ENCODE assay signal across 22 cellular contexts in genomic region chrX:68627986-68628385, GRCh38. TPM values are rescaled to one million over a fixed set of nuclear protein-coding genes. Genes with fewer than 3 reads are reported as not detected.
DNase-seq lines count a peak whose midpoint lies in the region; ATAC-seq, FAIRE-seq and TF ChIP-seq lines count a peak whose summit lies in the region.
"Had no signal": no experiment of that assay in that cellular context is flagged by ENCODE, and none has a peak within 500 bp of the region (broad histone marks: within the 10 kb centered on the region; RNA-seq: fewer than 3 reads in every experiment).

No MANE protein-coding gene starts in this region.

- BruUV-seq in HepG2 (replicated peaks; lab: Mats Ljungman, UMichigan) = no TSS peak
- BruUV-seq in endothelial cell of umbilical vein (replicated peaks; lab: Mats Ljungman, UMichigan) = no TSS peak

- no peaks in the 10 kb centered on the region for H3K4me1 Mint-ChIP-seq in astrocyte (ENCODE audit: low read depth, unreplicated experiment)
- H3K4me1 Mint-ChIP-seq in T-cell = no peaks in the 10 kb centered on the region
- H3K4me1 Mint-ChIP-seq: B cell had no signal

- no peaks in the 10 kb centered on the region for H3K27me3 ChIP-seq in HepG2 (ENCODE audit: control insufficient read depth in 1 of 2, insufficient read depth in 2 of 2, low read length in 2 of 2)
- no peaks in the 10 kb centered on the region for H3K27me3 ChIP-seq in right lobe of liver
- no peaks in the 10 kb centered on the region for H3K27me3 ChIP-seq in astrocyte (ENCODE audit: insufficient read depth, low read length)
- peaks cover 0 to 3% of the 10 kb centered on the region in 2 experiments for H3K27me3 ChIP-seq in endothelial cell of umbilical vein (ENCODE audit: control insufficient read depth in 2 of 2, insufficient read depth in 2 of 2, low read length in 2 of 2)

- ATAC-seq in HepG2 = no peak
- no peak for ATAC-seq in right lobe of liver
- no peak for ATAC-seq in T-cell (replicated peaks in 1 of 4)
- ATAC-seq: A549; CD8-positive, alpha-beta T cell had no signal

- TF ChIP-seq POLR2A in HepG2 (IDR thresholded peaks at IDR 0.05; ENCODE audit: insufficient read depth in 1 of 2, low read depth in 2 of 2, low read length in 2 of 2) (no peak), right lobe of liver (IDR thresholded peaks at IDR 0.05) (no peak), endothelial cell of umbilical vein (IDR thresholded peaks at IDR 0.05; ENCODE audit: low read depth, low read length) (no peak)

- H3K79me2 ChIP-seq in HepG2 (ENCODE audit: insufficient read depth, low read length) (no peaks in the 10 kb centered on the region), astrocyte (ENCODE audit: insufficient read depth, low read length) (no peaks in the 10 kb centered on the region), endothelial cell of umbilical vein (ENCODE audit: control insufficient read depth, insufficient read depth, low read length) (no peaks in the 10 kb centered on the region)

- in situ Hi-C loops in HepG2 (cut with HindIII; ENCODE audit: extremely low pct_ligation_motif_present, low pct_unique_long_range_greater_than_20kb) = no loop called here

- no peaks in the 10 kb centered on the region for H3K4me1 ChIP-seq in HepG2 (ENCODE audit: insufficient read depth, low read length)
- no peaks in the 10 kb centered on the region for H3K4me1 ChIP-seq in right lobe of liver
- H3K4me1 ChIP-seq in astrocyte (ENCODE audit: insufficient read depth, low read length) = no peaks in the 10 kb centered on the region
- H3K4me1 ChIP-seq in endothelial cell of umbilical vein (ENCODE audit: control insufficient read depth, extremely low read depth, insufficient read depth, low read length) = no peaks in the 10 kb centered on the region
- H3K4me1 ChIP-seq: A549; BLaER1 treated with 17β-estradiol and CSF1 and Interleukin-3, amounts not matched to agents 10 nM and 100 nM; Caco-2 had no signal

- FAIRE-seq in HepG2 (lab: Jason Lieb, UNC) = no peak
- peak; percentile 56 for FAIRE-seq in astrocyte (lab: Jason Lieb, UNC)
- FAIRE-seq in endothelial cell of umbilical vein (lab: Jason Lieb, UNC) = peak; percentile 37
- FAIRE-seq: D721Med, G401.6, GM12891, GM19239 had no signal

- POLR2A ChIA-PET in HepG2 (lab: Yijun Ruan, JAX) (no interaction called here), endothelial cell of umbilical vein (lab: Charles Lee) (no interaction called here), T-cell (lab: Charles Lee) (no interaction called here)

- H2AFZ ChIP-seq in HepG2 (ENCODE audit: low read length) (no peak overlapping the region), astrocyte (ENCODE audit: low read depth, low read length) (no peak overlapping the region), endothelial cell of umbilical vein (ENCODE audit: low read depth, low read length) (no peak overlapping the region)

- intact Hi-C loops in HepG2 (cut with micrococcal nuclease; ENCODE audit: unreplicated experiment) = no loop called here
- intact Hi-C loops in right lobe of liver (cut with DNase I) = no loop called here
- intact Hi-C loops in endothelial cell of umbilical vein (cut with micrococcal nuclease) = no loop called here

- H3K36me3 ChIP-seq in HepG2 (replicated peaks in 1 of 2; ENCODE audit: control insufficient read depth in 1 of 2, insufficient read depth in 2 of 2, low read length in 2 of 2) (no peaks in the 10 kb centered on the region), right lobe of liver (no peaks in the 10 kb centered on the region), astrocyte (ENCODE audit: insufficient read depth, low read length) (no peaks in the 10 kb centered on the region), endothelial cell of umbilical vein (ENCODE audit: control insufficient read depth in 2 of 2, extremely low read depth in 1 of 2, insufficient read depth in 2 of 2, low read length in 2 of 2) (no peaks in the 10 kb centered on the region)
- H3K36me3 ChIP-seq: BLaER1 treated with 17β-estradiol and CSF1 and Interleukin-3, amounts not matched to agents 10 nM and 100 nM had no signal

- CTCF ChIA-PET in HepG2 (lab: Yijun Ruan, JAX; ENCODE audit: low intra/inter-chr PET ratio, low total read pairs) (no interaction called here), endothelial cell of umbilical vein (lab: Charles Lee) (interaction anchor here (1.1 kb wide), 1 partner anchor 82 kb away, joined by 3 read pairs; no protein-coding TSS in a partner anchor), T-cell (lab: Charles Lee) (no interaction called here)

- no peak overlapping the region for H3K4me3 ChIP-seq in HepG2 (replicated peaks in 1 of 3; ENCODE audit: insufficient read depth in 1 of 3, low read depth in 2 of 3, low read length in 3 of 3)
- H3K4me3 ChIP-seq in right lobe of liver = no peak overlapping the region
- H3K4me3 ChIP-seq in astrocyte (ENCODE audit: insufficient read depth, low read depth, low read length) = no peak overlapping the region
- H3K4me3 ChIP-seq in endothelial cell of umbilical vein (replicated peaks in 1 of 3; ENCODE audit: insufficient read depth in 1 of 3, low read depth in 1 of 3, low read length in 3 of 3) = no peak overlapping the region
- H3K4me3 ChIP-seq: A549; BLaER1 treated with 17β-estradiol and CSF1 and Interleukin-3, amounts not matched to agents 10 nM and 100 nM had no signal

- H3K4me2 ChIP-seq in HepG2 (ENCODE audit: low read depth, low read length) = no peak overlapping the region
- H3K4me2 ChIP-seq in astrocyte (ENCODE audit: low read length) = no peak overlapping the region
- no peak overlapping the region for H3K4me2 ChIP-seq in endothelial cell of umbilical vein (ENCODE audit: insufficient read depth, low read length)
- H3K4me2 ChIP-seq: A549; BLaER1 treated with 17β-estradiol and CSF1 and Interleukin-3, amounts not matched to agents 10 nM and 100 nM had no signal

- H3K4me3 Mint-ChIP-seq in astrocyte (ENCODE audit: unreplicated experiment) = no peak overlapping the region
- H3K4me3 Mint-ChIP-seq in T-cell = no peak overlapping the region
- H3K4me3 Mint-ChIP-seq: B cell; CD4-positive, alpha-beta T cell; CD8-positive, alpha-beta T cell had no signal

- dilution Hi-C loops in endothelial cell of umbilical vein (cut with MboI; ENCODE audit: extremely low pct_ligation_motif_present, low sequenced_read_pairs) = no loop called here

- H3K9me3 ChIP-seq in HepG2 (ENCODE audit: low read length) (no peaks in the 10 kb centered on the region), right lobe of liver (no peaks in the 10 kb centered on the region), astrocyte (ENCODE audit: insufficient read depth, low read depth, low read length) (no peaks in the 10 kb centered on the region), endothelial cell of umbilical vein (replicated peaks; ENCODE audit: control insufficient read depth, insufficient read depth, low read length) (no peaks in the 10 kb centered on the region)
- H3K9me3 ChIP-seq: A549, Caco-2 had no signal

- H3K36me3 Mint-ChIP-seq in astrocyte (ENCODE audit: low read depth, unreplicated experiment) (no peaks in the 10 kb centered on the region), T-cell (no peaks in the 10 kb centered on the region)
- H3K36me3 Mint-ChIP-seq: CD8-positive, alpha-beta T cell had no signal

- TF ChIP-seq CTCF in HepG2 (CRISPR knock-in tag; IDR thresholded peaks at IDR 0.05) = no peak
- no peak for TF ChIP-seq CTCF in right lobe of liver (IDR thresholded peaks at IDR 0.05)
- TF ChIP-seq CTCF in astrocyte (IDR thresholded peaks at IDR 0.05; ENCODE audit: insufficient read depth, low read depth, low read length) = no peak
- TF ChIP-seq CTCF in endothelial cell of umbilical vein (IDR thresholded peaks at IDR 0.05; ENCODE audit: extremely low read depth in 1 of 2, insufficient read depth in 1 of 2, low read depth in 1 of 2, low read length in 2 of 2) = no peak

- TF ChIP-seq RAD21 in HepG2 (CRISPR knock-in tag; IDR thresholded peaks at IDR 0.05) = no peak

- H3K27ac ChIP-seq in HepG2 (ENCODE audit: extremely low read length, insufficient read depth, low read length) = no peak overlapping the region
- H3K27ac ChIP-seq in right lobe of liver = no peak overlapping the region
- H3K27ac ChIP-seq in astrocyte (ENCODE audit: low read depth, low read length) = no peak overlapping the region
- H3K27ac ChIP-seq in endothelial cell of umbilical vein (ENCODE audit: insufficient read depth, low read depth, low read length) = no peak overlapping the region
- H3K27ac ChIP-seq: 22Rv1; A549; BLaER1 treated with 17β-estradiol and CSF1 and Interleukin-3, amounts not matched to agents 10 nM and 100 nM; C4-2B had no signal

- no peak overlapping the region for H3K9ac ChIP-seq in HepG2 (ENCODE audit: insufficient read depth, low read depth, low read length)
- H3K9ac ChIP-seq in astrocyte (ENCODE audit: low read length) = no peak overlapping the region
- no peak overlapping the region for H3K9ac ChIP-seq in endothelial cell of umbilical vein (replicated peaks; ENCODE audit: extremely low read depth, insufficient read depth, low read length)
- H3K9ac ChIP-seq: BLaER1 treated with 17β-estradiol and CSF1 and Interleukin-3, amounts not matched to agents 10 nM and 100 nM had no signal

- no peaks in the 10 kb centered on the region for H3K9me3 Mint-ChIP-seq in astrocyte (ENCODE audit: unreplicated experiment)
- H3K9me3 Mint-ChIP-seq in T-cell = no peaks in the 10 kb centered on the region
- H3K9me3 Mint-ChIP-seq: CD4-positive, alpha-beta T cell; CD8-positive, alpha-beta T cell had no signal

- H3K9me1 ChIP-seq in endothelial cell of umbilical vein (replicated peaks; ENCODE audit: control insufficient read depth, extremely low read depth, insufficient read depth, low read length) = no peaks in the 10 kb centered on the region

- DNase-seq in HepG2 (ENCODE audit: low spot score) (no peak), right lobe of liver (no peak), astrocyte (ENCODE audit: low read depth) (no peak), endothelial cell of umbilical vein (ENCODE audit: low read depth, low spot score) (no peak), T-cell (no peak), NOMO-1 treated with dmso at 0.1 percent for 144 hours (lab: John Stamatoyannopoulos, UW; ENCODE audit: unreplicated experiment) (no peak)
- DNase-seq: AML-193; Caco-2; Calu3; CD4-positive, alpha-beta T cell; CD8-positive, alpha-beta T cell; DMS79 treated with DMSO at 0.1 percent for 48 hours; GF-D8 had no signal

- TF ChIP-seq EP300 in HepG2 (IDR thresholded peaks at IDR 0.05; ENCODE audit: low read depth in 2 of 2, low read length in 2 of 2) (no peak), HepG2 (CRISPR knock-in tag; IDR thresholded peaks at IDR 0.05; ENCODE audit: borderline replicate concordance) (no peak)

- 31% methylated on average over 3 of the region's 5 CpGs for WGBS in HepG2 (ENCODE audit: low lambda C conversion rate)
- WGBS in right lobe of liver (ENCODE audit: insufficient coverage, low coverage, low lambda C conversion rate, missing lambda C conversion rate) = 66% methylated on average over 5 of the region's 5 CpGs

- peaks cover 5% of the 10 kb centered on the region for H3K27me3 Mint-ChIP-seq in astrocyte (ENCODE audit: low read depth, unreplicated experiment)
- peaks cover 0 to 33% of the 10 kb centered on the region in 2 donors for H3K27me3 Mint-ChIP-seq in T-cell

- H3K27ac Mint-ChIP-seq in astrocyte (ENCODE audit: unreplicated experiment) (no peak overlapping the region), T-cell (no peak overlapping the region)
- H3K27ac Mint-ChIP-seq: B cell; CD4-positive, alpha-beta T cell; CD8-positive, alpha-beta T cell had no signal

- H4K20me1 ChIP-seq in HepG2 (ENCODE audit: insufficient read depth, low read length) (no peaks in the 10 kb centered on the region), astrocyte (ENCODE audit: insufficient read depth, low read length) (no peaks in the 10 kb centered on the region), endothelial cell of umbilical vein (replicated peaks; ENCODE audit: control insufficient read depth, extremely low read depth, insufficient read depth, low read length) (no peaks in the 10 kb centered on the region)
- H4K20me1 ChIP-seq: BLaER1 treated with 17β-estradiol and CSF1 and Interleukin-3, amounts not matched to agents 10 nM and 100 nM had no signal

RNA-seq across cellular contexts. Expression of gene STARD8, which starts 19.5 kb away (rescaled TPM):
- total RNA-seq in HepG2 (2016; rRNA removed; fragmentation: Illumina TruSeq; extraction: Trizol) (0.02 TPM in 1 of 2 replicates, not detected in the other), right lobe of liver (10 to 100 TPM in 1 of 6 experiments, 1 to 10 TPM in 5; 6.6 to 11.5 (median 7.6) TPM), astrocyte (1.0 and 1.3 TPM in 2 replicates), endothelial cell of umbilical vein (8.4 and 14.8 TPM in 2 replicates), T-cell (under 1 TPM; 0.13 to 0.64 (median 0.25) TPM)
- total RNA-seq in HepG2 (2016; cell fraction: cytosol; rRNA removed; fragmentation: Illumina TruSeq; extraction: Trizol; ENCODE audit: low read depth) = not detected in 2 replicates
- not detected in 2 replicates for total RNA-seq in HepG2 (2016; cell fraction: insoluble cytoplasmic fraction; rRNA removed; fragmentation: Illumina TruSeq; extraction: Trizol)
- not detected in 2 replicates for total RNA-seq in HepG2 (2016; cell fraction: membrane; rRNA removed; fragmentation: Illumina TruSeq; extraction: Trizol)
- total RNA-seq in HepG2 (2016; cell fraction: nucleus; rRNA removed; fragmentation: Illumina TruSeq; extraction: Trizol) = not detected in 2 replicates
- polyA plus RNA-seq in HepG2 (2011; rRNA removed) (0.09 and 0.10 TPM in 2 replicates), endothelial cell of umbilical vein (6.3 and 6.8 TPM in 2 replicates)
- 0.03 and 0.15 TPM in 2 replicates for polyA plus RNA-seq in HepG2 (2011; cell fraction: cytosol; rRNA removed)
- 0.23 and 0.26 TPM in 2 replicates for polyA plus RNA-seq in HepG2 (2011; cell fraction: nucleus; rRNA removed)
- 0.03 and 0.05 TPM in 2 replicates for polyA plus RNA-seq in HepG2 (2012)
- polyA plus RNA-seq in HepG2 (2016; cell fraction: cytosol; fragmentation: Illumina TruSeq; extraction: Trizol; ENCODE audit: low read depth) = not detected in 2 replicates
- polyA plus RNA-seq in HepG2 (2016; cell fraction: insoluble cytoplasmic fraction; fragmentation: Illumina TruSeq; extraction: Trizol; ENCODE audit: low read depth) = not detected in 2 replicates
- not detected in 2 replicates for polyA plus RNA-seq in HepG2 (2016; cell fraction: membrane; fragmentation: Illumina TruSeq; extraction: Trizol; ENCODE audit: low read depth)
- not detected in 2 replicates for polyA plus RNA-seq in HepG2 (2016; cell fraction: nucleus; fragmentation: Illumina TruSeq; extraction: Trizol; ENCODE audit: insufficient read depth, low read depth)
- polyA minus RNA-seq in HepG2 (2011; rRNA and poly(A)+ RNA removed; ENCODE audit: low replicate concordance) = 0.22 and 4.6 TPM in 2 replicates
- polyA minus RNA-seq in HepG2 (2011; cell fraction: cytosol; rRNA and poly(A)+ RNA removed) = not detected in 2 replicates
- polyA minus RNA-seq in HepG2 (2011; cell fraction: nucleus; rRNA and poly(A)+ RNA removed) = 0.12 and 0.13 TPM in 2 replicates
- polyA plus RNA-seq in endothelial cell of umbilical vein (2011; cell fraction: cytosol; rRNA removed) = 4.7 and 4.9 TPM in 2 replicates
- polyA plus RNA-seq in endothelial cell of umbilical vein (2011; cell fraction: nucleus; rRNA removed) = 13.8 and 15.7 TPM in 2 replicates
- polyA plus RNA-seq in endothelial cell of umbilical vein (2012) = 5.3 and 5.8 TPM in 2 replicates
- 12.5 and 12.7 TPM in 2 replicates for polyA minus RNA-seq in endothelial cell of umbilical vein
- polyA minus RNA-seq in endothelial cell of umbilical vein (2011; cell fraction: cytosol; rRNA and poly(A)+ RNA removed) = 2.3 TPM
- polyA minus RNA-seq in endothelial cell of umbilical vein (2011; cell fraction: nucleus; rRNA and poly(A)+ RNA removed) = 6.0 and 7.1 TPM in 2 replicates
- total RNA-seq: Caco-2; CD8-positive, alpha-beta T cell had no signal
